Comparison of ENCODE assay signal across 1 cellular context in the genomic region with DNA sequence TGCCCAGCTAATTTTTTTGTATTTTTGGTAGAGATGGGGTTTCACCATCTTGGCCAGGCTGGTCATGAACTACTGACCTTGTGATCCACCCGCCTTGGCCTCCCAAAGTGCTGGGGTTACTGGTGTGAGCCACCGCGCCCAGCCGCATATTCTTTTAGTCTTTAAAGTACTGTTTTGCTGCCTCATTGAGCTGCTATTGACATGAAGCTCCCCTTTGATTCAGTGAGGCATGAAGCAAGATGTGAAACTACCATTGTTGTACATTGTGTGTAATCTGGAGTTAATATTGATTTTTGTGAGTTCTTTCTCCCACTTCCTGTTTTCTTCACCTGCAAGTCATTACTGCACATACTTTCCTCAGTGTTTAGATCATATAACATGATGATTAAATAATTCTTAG.
TF ChIP-seq lines count a peak whose summit lies in the region.

No MANE protein-coding gene starts in this region.

TF ChIP-seq in HepG2, 621 proteins besides CTCF, POLR2A, EP300 and RAD21 (continued from another document and continues in another):
- peak; percentile 74 for TF ChIP-seq PPARG (CRISPR knock-in tag; conservative IDR thresholded peaks at IDR 0.05)
- TF ChIP-seq KDM4B (CRISPR knock-in tag; IDR thresholded peaks at IDR 0.05) = no peak
- no peak for TF ChIP-seq ZNF24 (IDR thresholded peaks at IDR 0.05)
- peak; percentile 75 for TF ChIP-seq CEBPG (CRISPR knock-in tag; IDR thresholded peaks at IDR 0.05)
- no peak for TF ChIP-seq JDP2 (CRISPR knock-in tag; IDR thresholded peaks at IDR 0.05; ENCODE audit: borderline replicate concordance)
- no peak for TF ChIP-seq IKZF1 (IDR thresholded peaks at IDR 0.05)
- TF ChIP-seq ZNF292 (CRISPR knock-in tag; IDR thresholded peaks at IDR 0.05; ENCODE audit: borderline replicate concordance, low read depth) = no peak
- TF ChIP-seq, protein P1, sequence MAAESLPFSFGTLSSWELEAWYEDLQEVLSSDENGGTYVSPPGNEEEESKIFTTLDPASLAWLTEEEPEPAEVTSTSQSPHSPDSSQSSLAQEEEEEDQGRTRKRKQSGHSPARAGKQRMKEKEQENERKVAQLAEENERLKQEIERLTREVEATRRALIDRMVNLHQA (CRISPR knock-in tag; IDR thresholded peaks at IDR 0.05) = no peak
- no peak for TF ChIP-seq TMF1 (CRISPR knock-in tag; IDR thresholded peaks at IDR 0.05; ENCODE audit: low read depth)
- TF ChIP-seq NAIF1 (CRISPR knock-in tag; IDR thresholded peaks at IDR 0.05; ENCODE audit: borderline replicate concordance) = no peak
- TF ChIP-seq, protein P2, sequence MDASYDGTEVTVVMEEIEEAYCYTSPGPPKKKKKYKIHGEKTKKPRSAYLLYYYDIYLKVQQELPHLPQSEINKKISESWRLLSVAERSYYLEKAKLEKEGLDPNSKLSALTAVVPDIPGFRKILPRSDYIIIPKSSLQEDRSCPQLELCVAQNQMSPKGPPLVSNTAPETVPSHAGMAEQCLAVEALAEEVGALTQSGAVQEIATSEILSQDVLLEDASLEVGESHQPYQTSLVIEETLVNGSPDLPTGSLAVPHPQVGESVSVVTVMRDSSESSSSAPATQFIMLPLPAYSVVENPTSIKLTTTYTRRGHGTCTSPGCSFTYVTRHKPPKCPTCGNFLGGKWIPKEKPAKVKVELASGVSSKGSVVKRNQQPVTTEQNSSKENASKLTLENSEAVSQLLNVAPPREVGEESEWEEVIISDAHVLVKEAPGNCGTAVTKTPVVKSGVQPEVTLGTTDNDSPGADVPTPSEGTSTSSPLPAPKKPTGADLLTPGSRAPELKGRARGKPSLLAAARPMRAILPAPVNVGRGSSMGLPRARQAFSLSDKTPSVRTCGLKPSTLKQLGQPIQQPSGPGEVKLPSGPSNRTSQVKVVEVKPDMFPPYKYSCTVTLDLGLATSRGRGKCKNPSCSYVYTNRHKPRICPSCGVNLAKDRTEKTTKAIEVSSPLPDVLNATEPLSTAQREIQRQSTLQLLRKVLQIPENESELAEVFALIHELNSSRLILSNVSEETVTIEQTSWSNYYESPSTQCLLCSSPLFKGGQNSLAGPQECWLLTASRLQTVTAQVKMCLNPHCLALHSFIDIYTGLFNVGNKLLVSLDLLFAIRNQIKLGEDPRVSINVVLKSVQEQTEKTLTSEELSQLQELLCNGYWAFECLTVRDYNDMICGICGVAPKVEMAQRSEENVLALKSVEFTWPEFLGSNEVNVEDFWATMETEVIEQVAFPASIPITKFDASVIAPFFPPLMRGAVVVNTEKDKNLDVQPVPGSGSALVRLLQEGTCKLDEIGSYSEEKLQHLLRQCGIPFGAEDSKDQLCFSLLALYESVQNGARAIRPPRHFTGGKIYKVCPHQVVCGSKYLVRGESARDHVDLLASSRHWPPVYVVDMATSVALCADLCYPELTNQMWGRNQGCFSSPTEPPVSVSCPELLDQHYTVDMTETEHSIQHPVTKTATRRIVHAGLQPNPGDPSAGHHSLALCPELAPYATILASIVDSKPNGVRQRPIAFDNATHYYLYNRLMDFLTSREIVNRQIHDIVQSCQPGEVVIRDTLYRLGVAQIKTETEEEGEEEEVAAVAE (CRISPR knock-in tag; IDR thresholded peaks at IDR 0.05; ENCODE audit: borderline replicate concordance) = 0 out of 2 replicates have a peak, but pooled peaks have one; percentile 32
- no peak for TF ChIP-seq ZBTB49 (CRISPR knock-in tag; IDR thresholded peaks at IDR 0.05; ENCODE audit: borderline replicate concordance)
- TF ChIP-seq ZNF333 (CRISPR knock-in tag; IDR thresholded peaks at IDR 0.05; ENCODE audit: borderline replicate concordance) = no peak
- TF ChIP-seq SMARCC2 (IDR thresholded peaks at IDR 0.05) = no peak
- TF ChIP-seq, protein P3, sequence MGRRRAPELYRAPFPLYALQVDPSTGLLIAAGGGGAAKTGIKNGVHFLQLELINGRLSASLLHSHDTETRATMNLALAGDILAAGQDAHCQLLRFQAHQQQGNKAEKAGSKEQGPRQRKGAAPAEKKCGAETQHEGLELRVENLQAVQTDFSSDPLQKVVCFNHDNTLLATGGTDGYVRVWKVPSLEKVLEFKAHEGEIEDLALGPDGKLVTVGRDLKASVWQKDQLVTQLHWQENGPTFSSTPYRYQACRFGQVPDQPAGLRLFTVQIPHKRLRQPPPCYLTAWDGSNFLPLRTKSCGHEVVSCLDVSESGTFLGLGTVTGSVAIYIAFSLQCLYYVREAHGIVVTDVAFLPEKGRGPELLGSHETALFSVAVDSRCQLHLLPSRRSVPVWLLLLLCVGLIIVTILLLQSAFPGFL (CRISPR knock-in tag; IDR thresholded peaks at IDR 0.05) = no peak
- no peak for TF ChIP-seq PRPF4 (IDR thresholded peaks at IDR 0.05; ENCODE audit: low read depth, low read length, poor library complexity, severe bottlenecking)
- TF ChIP-seq RARG (CRISPR knock-in tag; IDR thresholded peaks at IDR 0.05; ENCODE audit: low read depth) = no peak
- no peak for TF ChIP-seq ZMAT3 (CRISPR knock-in tag; conservative IDR thresholded peaks at IDR 0.05)
- TF ChIP-seq ZNF101 (CRISPR knock-in tag; IDR thresholded peaks at IDR 0.05; ENCODE audit: borderline replicate concordance, low read depth) = no peak
- TF ChIP-seq, protein P4, sequence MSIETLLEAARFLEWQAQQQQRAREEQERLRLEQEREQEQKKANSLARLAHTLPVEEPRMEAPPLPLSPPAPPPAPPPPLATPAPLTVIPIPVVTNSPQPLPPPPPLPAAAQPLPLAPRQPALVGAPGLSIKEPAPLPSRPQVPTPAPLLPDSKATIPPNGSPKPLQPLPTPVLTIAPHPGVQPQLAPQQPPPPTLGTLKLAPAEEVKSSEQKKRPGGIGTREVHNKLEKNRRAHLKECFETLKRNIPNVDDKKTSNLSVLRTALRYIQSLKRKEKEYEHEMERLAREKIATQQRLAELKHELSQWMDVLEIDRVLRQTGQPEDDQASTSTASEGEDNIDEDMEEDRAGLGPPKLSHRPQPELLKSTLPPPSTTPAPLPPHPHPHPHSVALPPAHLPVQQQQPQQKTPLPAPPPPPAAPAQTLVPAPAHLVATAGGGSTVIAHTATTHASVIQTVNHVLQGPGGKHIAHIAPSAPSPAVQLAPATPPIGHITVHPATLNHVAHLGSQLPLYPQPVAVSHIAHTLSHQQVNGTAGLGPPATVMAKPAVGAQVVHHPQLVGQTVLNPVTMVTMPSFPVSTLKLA (IDR thresholded peaks at IDR 0.05) = no peak
- TF ChIP-seq SNAI1 (CRISPR knock-in tag; IDR thresholded peaks at IDR 0.05; ENCODE audit: borderline replicate concordance) = no peak
- TF ChIP-seq HOMEZ (CRISPR knock-in tag; IDR thresholded peaks at IDR 0.05; ENCODE audit: low read depth) = peak; percentile 96
- no peak for TF ChIP-seq HOXD1 (CRISPR knock-in tag; IDR thresholded peaks at IDR 0.05)
- TF ChIP-seq, protein P5, sequence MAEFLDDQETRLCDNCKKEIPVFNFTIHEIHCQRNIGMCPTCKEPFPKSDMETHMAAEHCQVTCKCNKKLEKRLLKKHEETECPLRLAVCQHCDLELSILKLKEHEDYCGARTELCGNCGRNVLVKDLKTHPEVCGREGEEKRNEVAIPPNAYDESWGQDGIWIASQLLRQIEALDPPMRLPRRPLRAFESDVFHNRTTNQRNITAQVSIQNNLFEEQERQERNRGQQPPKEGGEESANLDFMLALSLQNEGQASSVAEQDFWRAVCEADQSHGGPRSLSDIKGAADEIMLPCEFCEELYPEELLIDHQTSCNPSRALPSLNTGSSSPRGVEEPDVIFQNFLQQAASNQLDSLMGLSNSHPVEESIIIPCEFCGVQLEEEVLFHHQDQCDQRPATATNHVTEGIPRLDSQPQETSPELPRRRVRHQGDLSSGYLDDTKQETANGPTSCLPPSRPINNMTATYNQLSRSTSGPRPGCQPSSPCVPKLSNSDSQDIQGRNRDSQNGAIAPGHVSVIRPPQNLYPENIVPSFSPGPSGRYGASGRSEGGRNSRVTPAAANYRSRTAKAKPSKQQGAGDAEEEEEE (CRISPR knock-in tag; IDR thresholded peaks at IDR 0.05; ENCODE audit: borderline replicate concordance) = no peak
- no peak for TF ChIP-seq ZNF768 (CRISPR knock-in tag; IDR thresholded peaks at IDR 0.05)
- no peak for TF ChIP-seq ZFP41 (CRISPR knock-in tag; IDR thresholded peaks at IDR 0.05; ENCODE audit: borderline replicate concordance)
- peak; percentile 46 to 78; a peak in 3 of 4 replicates for TF ChIP-seq NR2F1 (CRISPR knock-in tag; IDR thresholded peaks at IDR 0.05)
- TF ChIP-seq, protein P6, sequence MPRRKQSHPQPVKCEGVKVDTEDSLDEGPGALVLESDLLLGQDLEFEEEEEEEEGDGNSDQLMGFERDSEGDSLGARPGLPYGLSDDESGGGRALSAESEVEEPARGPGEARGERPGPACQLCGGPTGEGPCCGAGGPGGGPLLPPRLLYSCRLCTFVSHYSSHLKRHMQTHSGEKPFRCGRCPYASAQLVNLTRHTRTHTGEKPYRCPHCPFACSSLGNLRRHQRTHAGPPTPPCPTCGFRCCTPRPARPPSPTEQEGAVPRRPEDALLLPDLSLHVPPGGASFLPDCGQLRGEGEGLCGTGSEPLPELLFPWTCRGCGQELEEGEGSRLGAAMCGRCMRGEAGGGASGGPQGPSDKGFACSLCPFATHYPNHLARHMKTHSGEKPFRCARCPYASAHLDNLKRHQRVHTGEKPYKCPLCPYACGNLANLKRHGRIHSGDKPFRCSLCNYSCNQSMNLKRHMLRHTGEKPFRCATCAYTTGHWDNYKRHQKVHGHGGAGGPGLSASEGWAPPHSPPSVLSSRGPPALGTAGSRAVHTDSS (CRISPR knock-in tag; conservative IDR thresholded peaks at IDR 0.05) = no peak
- no peak for TF ChIP-seq NBN (conservative IDR thresholded peaks at IDR 0.05)
- no peak for TF ChIP-seq MAZ (IDR thresholded peaks at IDR 0.05; ENCODE audit: borderline replicate concordance, low read depth, low read length)
- no peak for TF ChIP-seq MAZ (CRISPR knock-in tag; IDR thresholded peaks at IDR 0.05; ENCODE audit: low read depth)
- no peak for TF ChIP-seq ASH2L (IDR thresholded peaks at IDR 0.05; ENCODE audit: insufficient read length, low read depth, low read length)
- peak; percentile 83; the same call in 1 of the 2 replicates for TF ChIP-seq HMG20A (CRISPR knock-in tag; IDR thresholded peaks at IDR 0.05; ENCODE audit: borderline replicate concordance)
- TF ChIP-seq ATM (IDR thresholded peaks at IDR 0.05; ENCODE audit: borderline replicate concordance) = no peak
- TF ChIP-seq NCOR1 (IDR thresholded peaks at IDR 0.05; ENCODE audit: borderline replicate concordance, low read length) = peak; percentile 69; the same call in 1 of the 2 replicates
- TF ChIP-seq NFRKB (IDR thresholded peaks at IDR 0.05) = no peak
- TF ChIP-seq HNRNPLL (IDR thresholded peaks at IDR 0.05; ENCODE audit: low read depth, low read length, poor library complexity, severe bottlenecking) = no peak
- no peak for TF ChIP-seq PHF21A (CRISPR knock-in tag; IDR thresholded peaks at IDR 0.05)
- no peak for TF ChIP-seq ZNF44 (CRISPR knock-in tag; IDR thresholded peaks at IDR 0.05)
- peak; percentile 45; the same call in 1 of the 2 replicates for TF ChIP-seq IKZF5 (CRISPR knock-in tag; IDR thresholded peaks at IDR 0.05)
- TF ChIP-seq KDM5A (IDR thresholded peaks at IDR 0.05; ENCODE audit: borderline replicate concordance, low read length) = no peak
- no peak for TF ChIP-seq ZNF572 (CRISPR knock-in tag; IDR thresholded peaks at IDR 0.05)
- no peak for TF ChIP-seq ZNF260 (CRISPR knock-in tag; IDR thresholded peaks at IDR 0.05; ENCODE audit: borderline replicate concordance, low read depth)
- TF ChIP-seq PLRG1 (conservative IDR thresholded peaks at IDR 0.05) = no peak
- TF ChIP-seq RAD51 (IDR thresholded peaks at IDR 0.05; ENCODE audit: borderline replicate concordance) = no peak
